In genomic region chr2:66434679-66435548, GRCh38 we compare ENCODE assay signal across 1 cellular context.
TF ChIP-seq lines count a peak whose summit lies in the region.

TSS of gene MEIS1 (plus strand) at chr2:66435125. CDS start at chr2:66435857, 732 bp downstream.

TF ChIP-seq in GM12878, 131 proteins besides CTCF, POLR2A, EP300 and RAD21 (continued from another document):
- no peak for TF ChIP-seq REST (IDR thresholded peaks at IDR 0.05; ENCODE audit: low read depth, low read length)
- no peak for TF ChIP-seq PRDM15 (CRISPR knock-in tag; IDR thresholded peaks at IDR 0.05)
- no peak for TF ChIP-seq ZNF384 (IDR thresholded peaks at IDR 0.05; ENCODE audit: borderline replicate concordance, low read depth, low read length)
- TF ChIP-seq MTA3 (IDR thresholded peaks at IDR 0.05; ENCODE audit: borderline replicate concordance, low read length), result no peak
- TF ChIP-seq MYB (IDR thresholded peaks at IDR 0.05; ENCODE audit: borderline replicate concordance, low read depth, low read length), result no peak
- TF ChIP-seq USF2 (IDR thresholded peaks at IDR 0.05; ENCODE audit: borderline replicate concordance, low read depth, low read length), result no peak
- no peak for TF ChIP-seq SMC3 (IDR thresholded peaks at IDR 0.05; ENCODE audit: borderline replicate concordance, low read length)
- no peak for TF ChIP-seq CBFB (IDR thresholded peaks at IDR 0.05; ENCODE audit: low read depth)
- TF ChIP-seq SREBF1 (IDR thresholded peaks at IDR 0.05; ENCODE audit: low read length), result no peak
- no peak for TF ChIP-seq CREM (IDR thresholded peaks at IDR 0.05; ENCODE audit: low read depth)
- peak; percentile 80 for TF ChIP-seq KLF5 (IDR thresholded peaks at IDR 0.05; ENCODE audit: partially characterized antibody)
- TF ChIP-seq EED (IDR thresholded peaks at IDR 0.05; ENCODE audit: low read depth), result no peak
- TF ChIP-seq SKIL (IDR thresholded peaks at IDR 0.05; ENCODE audit: low read depth, poor library complexity, severe bottlenecking), result no peak
- TF ChIP-seq NR2F1 (conservative IDR thresholded peaks at IDR 0.05), result no peak
- no peak for TF ChIP-seq CHD4 (IDR thresholded peaks at IDR 0.05)
- no peak for TF ChIP-seq LARP7 (IDR thresholded peaks at IDR 0.05)
- TF ChIP-seq KDM1A (IDR thresholded peaks at IDR 0.05; ENCODE audit: borderline replicate concordance), result no peak
- no peak for TF ChIP-seq ZBTB11 (CRISPR knock-in tag; IDR thresholded peaks at IDR 0.05)
TF ChIP-seq in GM12878: peak in this region for 10.
